Comparison of ENCODE assay signal across 8 cellular contexts in genomic region chr2:95389256-95390119, GRCh38. TPM values are rescaled to one million over a fixed set of nuclear protein-coding genes. Genes with fewer than 3 reads are reported as not detected.
DNase-seq lines count a peak whose midpoint lies in the region; ATAC-seq and TF ChIP-seq lines count a peak whose summit lies in the region.

No MANE protein-coding gene starts in this region.

- no peaks in the 10 kb centered on the region for H3K36me3 Mint-ChIP-seq in GM23338 (ENCODE audit: low read depth)
- H3K36me3 Mint-ChIP-seq in nephron (ENCODE audit: low read depth) = no peaks in the 10 kb centered on the region

- in situ Hi-C loops in transverse colon (cut with MboI; ENCODE audit: low pct_ligation_motif_present in 1 of 4, low pct_unique_long_range_greater_than_20kb in 1 of 4, low sequenced_read_pairs in 3 of 4) = no loop called here

- no peak overlapping the region for H3K4me3 ChIP-seq in DOHH2 (ENCODE audit: low read length)
- H3K4me3 ChIP-seq in GM23338 = 0 out of 2 replicates have a peak overlapping the region, but pooled peaks have one; percentile 38
- no peak overlapping the region for H3K4me3 ChIP-seq in fibroblast of pulmonary artery (replicated peaks; ENCODE audit: low read depth, low read length)
- H3K4me3 ChIP-seq in transverse colon = no peak overlapping the region

- peak; percentile 63 for TF ChIP-seq POLR2A in transverse colon (IDR thresholded peaks at IDR 0.05)

- H3K4me2 ChIP-seq in DOHH2 (ENCODE audit: low read length) = no peak overlapping the region
- H3K4me2 ChIP-seq in GM23338 = peak overlapping the region; percentile 70

- H2AFZ ChIP-seq in GM23338 = peak overlapping the region; percentile 96

- H4K20me1 ChIP-seq in DOHH2 (ENCODE audit: control insufficient read depth, insufficient read depth, low read depth, low read length) (no peaks in the 10 kb centered on the region), GM23338 (replicated peaks; ENCODE audit: insufficient read depth) (no peaks in the 10 kb centered on the region)

- no peak overlapping the region for H3K27ac ChIP-seq in DOHH2 (ENCODE audit: low read depth, low read length)
- no peak overlapping the region for H3K27ac ChIP-seq in GM23338 (ENCODE audit: low read depth)
- H3K27ac ChIP-seq in transverse colon = peak overlapping the region; percentile 53 to 75 (median 64)

- H3K36me3 ChIP-seq in DOHH2 (ENCODE audit: control insufficient read depth, low read length) = no peaks in the 10 kb centered on the region
- H3K36me3 ChIP-seq in GM23338 (ENCODE audit: insufficient read depth) = no peaks in the 10 kb centered on the region
- H3K36me3 ChIP-seq in transverse colon = no peaks in the 10 kb centered on the region

- H3K4me1 Mint-ChIP-seq in GM23338 (no peaks in the 10 kb centered on the region; the same call in 1 of the 3 replicates), nephron (no peaks in the 10 kb centered on the region)

- H3K9me3 ChIP-seq in DOHH2 (ENCODE audit: control insufficient read depth, insufficient read depth, low read length) (no peaks in the 10 kb centered on the region), transverse colon (no peaks in the 10 kb centered on the region)

- H3K27ac Mint-ChIP-seq in GM23338 = no peak overlapping the region
- H3K27ac Mint-ChIP-seq in nephron = no peak overlapping the region

- H3K27me3 ChIP-seq in DOHH2 (ENCODE audit: control insufficient read depth, low read length) (no peaks in the 10 kb centered on the region), GM23338 (ENCODE audit: insufficient read depth) (0 out of 2 replicates have a peak, but pooled peaks cover 3% of the 10 kb centered on the region), transverse colon (no peaks in the 10 kb centered on the region)

- H3F3A ChIP-seq in DOHH2 (ENCODE audit: control insufficient read depth, insufficient read depth) (no peaks in the 10 kb centered on the region), GM23338 (replicated peaks; ENCODE audit: low read depth) (no peaks in the 10 kb centered on the region)

- TF ChIP-seq EP300 in transverse colon (IDR thresholded peaks at IDR 0.05; ENCODE audit: low read depth) = no peak

- H3K4me1 ChIP-seq in DOHH2 (ENCODE audit: control insufficient read depth, low read length) (no peaks in the 10 kb centered on the region), GM23338 (ENCODE audit: insufficient read depth) (no peaks in the 10 kb centered on the region), transverse colon (peaks cover 9 to 38% (median 23%) of the 10 kb centered on the region in 4 donors)

- ATAC-seq in GM23338 (peak; percentile 87), HG03439 (IDR thresholded peaks at IDR 0.05; ENCODE audit: unreplicated experiment) (no peak)

- peaks cover 2% of the 10 kb centered on the region; the same call in 2 of the 3 replicates for H3K9me3 Mint-ChIP-seq in GM23338
- H3K9me3 Mint-ChIP-seq in nephron = no peaks in the 10 kb centered on the region

- 63% methylated on average over 43 of the region's 44 CpGs; no CpG with 5 or more reads in 1 of the 2 donors for WGBS in transverse colon (ENCODE audit: low coverage in 1 of 2), 2 donors

- H3K4me3 Mint-ChIP-seq in GM23338 = no peak overlapping the region
- no peak overlapping the region for H3K4me3 Mint-ChIP-seq in nephron

- H3K79me2 ChIP-seq in DOHH2 (ENCODE audit: control insufficient read depth, low read length) = no peaks in the 10 kb centered on the region
- no peaks in the 10 kb centered on the region for H3K79me2 ChIP-seq in GM23338 (replicated peaks; ENCODE audit: insufficient read depth)

- intact Hi-C loops in transverse colon (cut with DNase I; ENCODE audit: low total_unique reads) = no loop called here

- H3K9me2 ChIP-seq in DOHH2 (replicated peaks; ENCODE audit: control insufficient read depth, low read length) = no peaks in the 10 kb centered on the region
- H3K9me2 ChIP-seq in GM23338 (ENCODE audit: insufficient read depth) = no peaks in the 10 kb centered on the region

- H3K27me3 Mint-ChIP-seq in GM23338 (ENCODE audit: insufficient read depth, low read depth, poor library complexity) (peaks cover 19% of the 10 kb centered on the region), nephron (ENCODE audit: low read depth) (peaks cover 10% of the 10 kb centered on the region)

- TF ChIP-seq CTCF in DOHH2 (IDR thresholded peaks at IDR 0.05; ENCODE audit: low read depth, low read length, poor library complexity, severe bottlenecking) (peak; percentile 90), GM23338 (conservative IDR thresholded peaks at IDR 0.05; ENCODE audit: low read depth in 2 of 2) (peak; percentile 87 to 89), fibroblast of pulmonary artery (IDR thresholded peaks at IDR 0.05; ENCODE audit: low read length, missing control alignments) (peak; percentile 88), nephron (IDR thresholded peaks at IDR 0.05; ENCODE audit: unreplicated experiment in 3 of 3) (peak; percentile 76 to 81 (median 80)), transverse colon (IDR thresholded peaks at IDR 0.05) (peak; percentile 67 to 87 (median 79))

- DNase-seq in GM23338 (ENCODE audit: low spot score) = peak; percentile 84
- peak; percentile 2 for DNase-seq in NCI-H2171 (lab: John Stamatoyannopoulos, UW)
- DNase-seq in activated CD8-positive, alpha-beta memory T cell treated with anti-CD3 and anti-CD28 coated beads, Interleukin-2, amount 50 U/mL, for 48 hours = peak; percentile 86
- peak; percentile 70 for DNase-seq in fibroblast of pulmonary artery (ENCODE audit: low read depth)
- peak; percentile 76 for DNase-seq in transverse colon

TF ChIP-seq in GM23338, 12 proteins besides CTCF, POLR2A, EP300 and RAD21 (continues in another document):
- TF ChIP-seq EZH2 (IDR thresholded peaks at IDR 0.05; ENCODE audit: low read depth, unreplicated experiment) (no peak), ZNF114 (CRISPR knock-in tag; IDR thresholded peaks at IDR 0.05) (no peak), NANOG (IDR thresholded peaks at IDR 0.05; ENCODE audit: borderline replicate concordance) (no peak), CREB1 (CRISPR knock-in tag; IDR thresholded peaks at IDR 0.05; ENCODE audit: low read depth) (no peak)
- TF ChIP-seq, protein P1, sequence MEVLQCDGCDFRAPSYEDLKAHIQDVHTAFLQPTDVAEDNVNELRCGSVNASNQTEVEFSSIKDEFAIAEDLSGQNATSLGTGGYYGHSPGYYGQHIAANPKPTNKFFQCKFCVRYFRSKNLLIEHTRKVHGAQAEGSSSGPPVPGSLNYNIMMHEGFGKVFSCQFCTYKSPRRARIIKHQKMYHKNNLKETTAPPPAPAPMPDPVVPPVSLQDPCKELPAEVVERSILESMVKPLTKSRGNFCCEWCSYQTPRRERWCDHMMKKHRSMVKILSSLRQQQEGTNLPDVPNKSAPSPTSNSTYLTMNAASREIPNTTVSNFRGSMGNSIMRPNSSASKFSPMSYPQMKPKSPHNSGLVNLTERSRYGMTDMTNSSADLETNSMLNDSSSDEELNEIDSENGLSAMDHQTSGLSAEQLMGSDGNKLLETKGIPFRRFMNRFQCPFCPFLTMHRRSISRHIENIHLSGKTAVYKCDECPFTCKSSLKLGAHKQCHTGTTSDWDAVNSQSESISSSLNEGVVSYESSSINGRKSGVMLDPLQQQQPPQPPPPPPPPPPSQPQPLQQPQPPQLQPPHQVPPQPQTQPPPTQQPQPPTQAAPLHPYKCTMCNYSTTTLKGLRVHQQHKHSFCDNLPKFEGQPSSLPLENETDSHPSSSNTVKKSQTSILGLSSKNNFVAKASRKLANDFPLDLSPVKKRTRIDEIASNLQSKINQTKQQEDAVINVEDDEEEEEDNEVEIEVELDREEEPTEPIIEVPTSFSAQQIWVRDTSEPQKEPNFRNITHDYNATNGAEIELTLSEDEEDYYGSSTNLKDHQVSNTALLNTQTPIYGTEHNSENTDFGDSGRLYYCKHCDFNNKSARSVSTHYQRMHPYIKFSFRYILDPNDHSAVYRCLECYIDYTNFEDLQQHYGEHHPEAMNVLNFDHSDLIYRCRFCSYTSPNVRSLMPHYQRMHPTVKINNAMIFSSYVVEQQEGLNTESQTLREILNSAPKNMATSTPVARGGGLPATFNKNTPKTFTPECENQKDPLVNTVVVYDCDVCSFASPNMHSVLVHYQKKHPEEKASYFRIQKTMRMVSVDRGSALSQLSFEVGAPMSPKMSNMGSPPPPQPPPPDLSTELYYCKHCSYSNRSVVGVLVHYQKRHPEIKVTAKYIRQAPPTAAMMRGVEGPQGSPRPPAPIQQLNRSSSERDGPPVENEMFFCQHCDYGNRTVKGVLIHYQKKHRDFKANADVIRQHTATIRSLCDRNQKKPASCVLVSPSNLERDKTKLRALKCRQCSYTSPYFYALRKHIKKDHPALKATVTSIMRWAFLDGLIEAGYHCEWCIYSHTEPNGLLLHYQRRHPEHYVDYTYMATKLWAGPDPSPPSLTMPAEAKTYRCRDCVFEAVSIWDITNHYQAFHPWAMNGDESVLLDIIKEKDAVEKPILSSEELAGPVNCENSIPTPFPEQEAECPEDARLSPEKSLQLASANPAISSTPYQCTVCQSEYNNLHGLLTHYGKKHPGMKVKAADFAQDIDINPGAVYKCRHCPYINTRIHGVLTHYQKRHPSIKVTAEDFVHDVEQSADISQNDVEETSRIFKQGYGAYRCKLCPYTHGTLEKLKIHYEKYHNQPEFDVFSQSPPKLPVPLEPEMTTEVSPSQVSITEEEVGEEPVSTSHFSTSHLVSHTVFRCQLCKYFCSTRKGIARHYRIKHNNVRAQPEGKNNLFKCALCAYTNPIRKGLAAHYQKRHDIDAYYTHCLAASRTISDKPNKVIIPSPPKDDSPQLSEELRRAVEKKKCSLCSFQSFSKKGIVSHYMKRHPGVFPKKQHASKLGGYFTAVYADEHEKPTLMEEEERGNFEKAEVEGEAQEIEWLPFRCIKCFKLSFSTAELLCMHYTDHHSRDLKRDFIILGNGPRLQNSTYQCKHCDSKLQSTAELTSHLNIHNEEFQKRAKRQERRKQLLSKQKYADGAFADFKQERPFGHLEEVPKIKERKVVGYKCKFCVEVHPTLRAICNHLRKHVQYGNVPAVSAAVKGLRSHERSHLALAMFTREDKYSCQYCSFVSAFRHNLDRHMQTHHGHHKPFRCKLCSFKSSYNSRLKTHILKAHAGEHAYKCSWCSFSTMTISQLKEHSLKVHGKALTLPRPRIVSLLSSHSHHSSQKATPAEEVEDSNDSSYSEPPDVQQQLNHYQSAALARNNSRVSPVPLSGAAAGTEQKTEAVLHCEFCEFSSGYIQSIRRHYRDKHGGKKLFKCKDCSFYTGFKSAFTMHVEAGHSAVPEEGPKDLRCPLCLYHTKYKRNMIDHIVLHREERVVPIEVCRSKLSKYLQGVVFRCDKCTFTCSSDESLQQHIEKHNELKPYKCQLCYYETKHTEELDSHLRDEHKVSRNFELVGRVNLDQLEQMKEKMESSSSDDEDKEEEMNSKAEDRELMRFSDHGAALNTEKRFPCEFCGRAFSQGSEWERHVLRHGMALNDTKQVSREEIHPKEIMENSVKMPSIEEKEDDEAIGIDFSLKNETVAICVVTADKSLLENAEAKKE (CRISPR knock-in tag; IDR thresholded peaks at IDR 0.05) = no peak

RNA-seq across cellular contexts. Expression of gene FAHD2A, which starts 13.0 kb away (rescaled TPM):
- 48.1 and 51.0 TPM in 2 replicates for total RNA-seq in GM23338 (2014; rRNA removed; shearing (Covaris generic))
- polyA plus RNA-seq in GM23338 (2016; fragmentation: Nextera tagmentation; extraction: Ambion mirVana) = 26.8 and 27.6 TPM in 2 replicates
- 100 to 1,000 TPM in 1 of 4 donors, 10 to 100 TPM in 3; 29.9 to 134 (median 42.7) TPM for total RNA-seq in transverse colon

Comparison
In these comparisons a context has a peak if more than half of its experiments do, and no peak if none do; other contexts are left out.
1. H3K27ac ChIP-seq: peak in transverse colon (4 of 4); none in DOHH2 (single experiment) and GM23338 (single experiment).
2. DNase-seq: peak in every context shown above with its lines; median percentile 86 in activated CD8-positive, alpha-beta memory T cell treated with anti-CD3 and anti-CD28 coated beads, Interleukin-2, amount 50 U/mL, for 48 hours; 84 in GM23338; 76 in transverse colon; 70 in fibroblast of pulmonary artery; 2 in NCI-H2171.
3. Peak in every context shown above with its lines, with median percentiles within 50 percentile points of each other: CTCF ChIP-seq.